In genomic region chr9:114322831-114323531, GRCh38 we compare ENCODE assay signal across 12 cellular contexts. TPM values are rescaled to one million over a fixed set of nuclear protein-coding genes. Genes with fewer than 3 reads are reported as not detected.
A peak's percentile ranks its signal among the peaks of the same experiment; 100 is the strongest.
DNase-seq lines count a peak whose midpoint lies in the region; ATAC-seq, FAIRE-seq and TF ChIP-seq lines count a peak whose summit lies in the region.
"Not testable (repeated sequence)": the region's sequence is repeated elsewhere in the genome, so short reads cannot be mapped to it uniquely, and the experiment has no call there.
"Had no signal": no experiment of that assay in that cellular context is flagged by ENCODE, and none has a peak within 500 bp of the region (broad histone marks: within the 10 kb centered on the region; RNA-seq: fewer than 3 reads in every experiment).

ORM1 (plus strand) TSS chr9:114323098; CDS start chr9:114323134, 36 bp downstream.

- peak within 1 kb of the TSS; percentile 41 for H3K4me2 ChIP-seq in astrocyte (ENCODE audit: low read length)

- peak; percentile 11 for ATAC-seq in activated CD8-positive, alpha-beta T cell treated with anti-CD3 and anti-CD28 coated beads for 36 hours
- peak; percentile 8 for ATAC-seq in esophagus mucosa
- peak; percentile 66 for ATAC-seq in left lobe of liver
- ATAC-seq in lung (ENCODE audit: insufficient read depth, low FRiP score): peak; percentile 49

- CTCF ChIA-PET in Caco-2 (lab: Charles Lee); activated CD8-positive, alpha-beta T cell treated with anti-CD3 and anti-CD28 coated beads for 36 hours (lab: Charles Lee): not testable (repeated sequence)

- not testable (repeated sequence) for TF ChIP-seq POLR2A in spleen (IDR thresholded peaks at IDR 0.05)

- H3K36me3 ChIP-seq in Caco-2 (ENCODE audit: control insufficient read depth, insufficient read depth, low read length); astrocyte (ENCODE audit: insufficient read depth, low read length); lung (ENCODE audit: control insufficient read depth in 2 of 2, insufficient read depth in 2 of 2, low read length in 2 of 2); spleen: not testable (repeated sequence)

- not testable (repeated sequence) for H3K9ac ChIP-seq in astrocyte (ENCODE audit: low read length)

- not testable (repeated sequence) for H3K4me3 ChIP-seq in Caco-2 (ENCODE audit: low read depth, low read length); astrocyte (ENCODE audit: insufficient read depth, low read depth, low read length); lung; spleen

- not testable (repeated sequence) for H3K36me3 Mint-ChIP-seq in Caco-2 (ENCODE audit: insufficient read depth, unreplicated experiment); activated CD8-positive, alpha-beta T cell treated with anti-CD3 and anti-CD28 coated beads for 36 hours (ENCODE audit: low read depth); astrocyte (ENCODE audit: low read depth, unreplicated experiment)

- H3K9me3 ChIP-seq in Caco-2; astrocyte (ENCODE audit: insufficient read depth, low read depth, low read length); lung (ENCODE audit: control insufficient read depth in 2 of 2, insufficient read depth in 1 of 2, low read length in 1 of 2); spleen: not testable (repeated sequence)

- H3K4me1 ChIP-seq in Caco-2; astrocyte (ENCODE audit: insufficient read depth, low read length); lung (ENCODE audit: control insufficient read depth in 2 of 2, insufficient read depth in 2 of 2, low read length in 2 of 2); spleen: not testable (repeated sequence)

- H3K27me3 Mint-ChIP-seq in Caco-2 (ENCODE audit: insufficient read depth, unreplicated experiment); activated CD8-positive, alpha-beta T cell treated with anti-CD3 and anti-CD28 coated beads for 36 hours; astrocyte (ENCODE audit: low read depth, unreplicated experiment): not testable (repeated sequence)

- 67 to 69% methylated on average over 3 to 4 of the region's 15 CpGs for WGBS in lung, 2 donors
- WGBS in spleen, 5 donors: 74 to 94% (median 80%) methylated on average over 1 to 3 of the region's 15 CpGs

- not testable (repeated sequence) for H2AFZ ChIP-seq in astrocyte (ENCODE audit: low read depth, low read length)

- POLR2A ChIA-PET in Caco-2 (lab: Charles Lee); activated CD8-positive, alpha-beta T cell treated with anti-CD3 and anti-CD28 coated beads for 36 hours (lab: Charles Lee): not testable (repeated sequence)

- FAIRE-seq in astrocyte (lab: Jason Lieb, UNC): not testable (repeated sequence)

- not testable (repeated sequence) for H4K20me1 ChIP-seq in astrocyte (ENCODE audit: insufficient read depth, low read length)

- not testable (repeated sequence) for H3K27ac ChIP-seq in astrocyte (ENCODE audit: low read depth, low read length); lung (ENCODE audit: low read depth in 1 of 2, low read length in 1 of 2); spleen

- not testable (repeated sequence) for DNase-seq in Caco-2; activated CD8-positive, alpha-beta T cell treated with anti-CD3 and anti-CD28 coated beads for 36 hours; astrocyte (ENCODE audit: low read depth); left lobe of liver (ENCODE audit: low spot score); lung (ENCODE audit: low spot score)
- peak; percentile 33 for DNase-seq in spleen

- not testable (repeated sequence) for H3K27ac Mint-ChIP-seq in Caco-2 (ENCODE audit: unreplicated experiment); activated CD8-positive, alpha-beta T cell treated with anti-CD3 and anti-CD28 coated beads for 36 hours; astrocyte (ENCODE audit: unreplicated experiment)

- not testable (repeated sequence) for H3K27me3 ChIP-seq in Caco-2 (replicated peaks; ENCODE audit: control insufficient read depth, insufficient read depth, low read length); astrocyte (ENCODE audit: insufficient read depth, low read length); lung (ENCODE audit: control insufficient read depth, insufficient read depth)
- peaks cover 0 to 25% (median 0%) of the 10 kb centered on the region in 7 donors for H3K27me3 ChIP-seq in spleen (replicated peaks in 1 of 7)

- not testable (repeated sequence) for H3K9me3 Mint-ChIP-seq in Caco-2 (ENCODE audit: unreplicated experiment); activated CD8-positive, alpha-beta T cell treated with anti-CD3 and anti-CD28 coated beads for 36 hours; astrocyte (ENCODE audit: unreplicated experiment)

- not testable (repeated sequence) for H3K4me3 Mint-ChIP-seq in Caco-2 (ENCODE audit: unreplicated experiment); activated CD8-positive, alpha-beta T cell treated with anti-CD3 and anti-CD28 coated beads for 36 hours; astrocyte (ENCODE audit: unreplicated experiment)

- not testable (repeated sequence) for TF ChIP-seq CTCF in Caco-2 (IDR thresholded peaks at IDR 0.05; ENCODE audit: insufficient read depth in 1 of 2, low read depth in 1 of 2, low read length in 1 of 2, severe bottlenecking in 1 of 2, unreplicated experiment in 1 of 2); activated CD8-positive, alpha-beta T cell treated with anti-CD3 and anti-CD28 coated beads for 36 hours (IDR thresholded peaks at IDR 0.05); astrocyte (IDR thresholded peaks at IDR 0.05; ENCODE audit: insufficient read depth, low read depth, low read length); lung (IDR thresholded peaks at IDR 0.05; ENCODE audit: control extremely low read depth, extremely low read depth); spleen (IDR thresholded peaks at IDR 0.05 in 8 of 11, conservative IDR thresholded peaks at IDR 0.05 in 3 of 11)

- intact Hi-C loops in Caco-2 (cut with micrococcal nuclease; ENCODE audit: unreplicated experiment); activated CD8-positive, alpha-beta T cell treated with anti-CD3 and anti-CD28 coated beads for 36 hours (cut with micrococcal nuclease); spleen (cut with DNase I; ENCODE audit: low total_unique reads): not testable (repeated sequence)

- not testable (repeated sequence) for H3K79me2 ChIP-seq in astrocyte (ENCODE audit: insufficient read depth, low read length)

- BruUV-seq in Caco-2 (replicated peaks; lab: Mats Ljungman, UMichigan): not testable (repeated sequence)

- not testable (repeated sequence) for H3K4me1 Mint-ChIP-seq in Caco-2 (ENCODE audit: low read depth, unreplicated experiment); activated CD8-positive, alpha-beta T cell treated with anti-CD3 and anti-CD28 coated beads for 36 hours (ENCODE audit: low read depth); astrocyte (ENCODE audit: low read depth, unreplicated experiment)

RNA-seq across cellular contexts. Expression of gene ORM1, which starts in this region (rescaled TPM):
- 18.3 and 27.5 TPM in 2 replicates for total RNA-seq in Caco-2 (2022)
- not detected for total RNA-seq in activated CD8-positive, alpha-beta T cell treated with anti-CD3 and anti-CD28 coated beads for 36 hours
- not detected in 2 replicates for total RNA-seq in astrocyte
- 1.6 TPM for total RNA-seq in esophagus mucosa
- total RNA-seq in left lobe of liver: 19,737 TPM
- 10 to 100 TPM; 22.4 to 89.6 TPM for total RNA-seq in lung
- polyA plus RNA-seq in lung: 1,000 to 10,000 TPM in 1 of 2 donors, 100 to 1,000 TPM in 1; 278 to 1,249 TPM
- total RNA-seq in spleen: 10 to 100 TPM in 2 of 7 donors, 1 to 10 TPM in 4, under 1 TPM in 1; 0.95 to 13.6 (median 6.2) TPM
- polyA plus RNA-seq in spleen: 1 to 10 TPM in 2 of 3 donors, under 1 TPM in 1; 0.99 to 2.0 (median 1.7) TPM
- total RNA-seq: CD4-positive, CD25-positive, alpha-beta regulatory T cell; H1; MCF 10A; SJCRH30 had no signal
- polyA plus RNA-seq: BJ; CD4-positive, CD25-positive, alpha-beta regulatory T cell had no signal

Comparison
In these comparisons a context has a peak if more than half of its experiments do, and no peak if none do; other contexts are left out.
1. RNA of gene ORM1 (total RNA-seq): 19,737 TPM in left lobe of liver (single experiment); 22.4 to 89.6 TPM in lung, 18.3 to 27.5 TPM in Caco-2, 0.95 to 13.6 TPM in spleen, 1.6 TPM in esophagus mucosa (single experiment), not detected in activated CD8-positive, alpha-beta T cell treated with anti-CD3 and anti-CD28 coated beads for 36 hours and not detected in astrocyte; every median in the first group is over 100 times any median in the second.
2. RNA of gene ORM1 (polyA plus RNA-seq): 278 to 1,249 TPM in lung; 0.99 to 2.0 TPM in spleen; every median in the first group is over 10 times any median in the second.
3. Peak in ATAC-seq in activated CD8-positive, alpha-beta T cell treated with anti-CD3 and anti-CD28 coated beads for 36 hours; RNA of the gene not detected or under 1 TPM.
4. ATAC-seq: peak in every context shown above with its lines; median percentile 66 in left lobe of liver; 49 in lung; 11 in activated CD8-positive, alpha-beta T cell treated with anti-CD3 and anti-CD28 coated beads for 36 hours; 8 in esophagus mucosa.